9 cellular contexts compared by ENCODE assay signal in genomic region chr2:98134138-98134537, GRCh38. TPM values are rescaled to one million over a fixed set of nuclear protein-coding genes. Genes with fewer than 3 reads are reported as not detected.
A peak's percentile ranks its signal among the peaks of the same experiment; 100 is the strongest.
DNase-seq lines count a peak whose midpoint lies in the region; ATAC-seq and TF ChIP-seq lines count a peak whose summit lies in the region.
"Had no signal": no experiment of that assay in that cellular context is flagged by ENCODE, and none has a peak within 500 bp of the region (broad histone marks: within the 10 kb centered on the region; RNA-seq: fewer than 3 reads in every experiment).

No MANE protein-coding gene starts in this region.

- H3K9me3 Mint-ChIP-seq in WTC11: peaks cover 8% of the 10 kb centered on the region

- H3K9me3 ChIP-seq in hepatocyte (ENCODE audit: low read depth) (no peaks in the 10 kb centered on the region), esophagus squamous epithelium (no peaks in the 10 kb centered on the region)

- WGBS in hepatocyte (ENCODE audit: low lambda C conversion rate, missing lambda C conversion rate): 68% methylated on average over 9 of the region's 9 CpGs
- 52 to 58% methylated on average over 8 of the region's 9 CpGs for WGBS in esophagus squamous epithelium, 2 donors

- peak overlapping the region; percentile 29 for H3K4me2 ChIP-seq in hepatocyte

- peak; percentile 9 for DNase-seq in CMK (ENCODE audit: low read depth)
- no peak for DNase-seq in WTC11 (ENCODE audit: low spot score)
- DNase-seq in hepatocyte (ENCODE audit: low spot score): no peak
- DNase-seq in superior temporal gyrus (ENCODE audit: extremely low spot score): peak; percentile 40
- DNase-seq in cerebellar nuclear complex (lab: John Stamatoyannopoulos, UW): no peak
- DNase-seq in esophagus squamous epithelium (lab: John Stamatoyannopoulos, UW): no peak

- H3K4me3 ChIP-seq in hepatocyte: no peak overlapping the region
- H3K4me3 ChIP-seq in esophagus squamous epithelium: no peak overlapping the region

- no peak for TF ChIP-seq POLR2A in esophagus squamous epithelium (IDR thresholded peaks at IDR 0.05)

- H3K4me3 Mint-ChIP-seq in WTC11: no peak overlapping the region

- peak overlapping the region; percentile 57 for H3K27ac ChIP-seq in hepatocyte
- no peak overlapping the region for H3K27ac ChIP-seq in esophagus squamous epithelium

- H3K4me1 ChIP-seq in hepatocyte (ENCODE audit: insufficient read depth) (peaks cover 4% of the 10 kb centered on the region), esophagus squamous epithelium (peaks cover 0 to 4% (median 0%) of the 10 kb centered on the region in 3 donors)

- no peaks in the 10 kb centered on the region for H3K79me2 ChIP-seq in hepatocyte

- H3K27me3 ChIP-seq in hepatocyte: no peaks in the 10 kb centered on the region
- H3K27me3 ChIP-seq in esophagus squamous epithelium: no peaks in the 10 kb centered on the region

- peaks cover 33% of the 10 kb centered on the region for H3K4me1 Mint-ChIP-seq in WTC11

- no peak overlapping the region for H2AFZ ChIP-seq in hepatocyte

- no peaks in the 10 kb centered on the region for H3K36me3 ChIP-seq in hepatocyte (replicated peaks; ENCODE audit: insufficient read depth, low read depth)
- no peaks in the 10 kb centered on the region for H3K36me3 ChIP-seq in esophagus squamous epithelium

- ATAC-seq in HG02588 (IDR thresholded peaks at IDR 0.05; ENCODE audit: unreplicated experiment) (peak; percentile 59), WTC11 (peak; percentile 78), GM19467 (IDR thresholded peaks at IDR 0.05; ENCODE audit: unreplicated experiment) (no peak)

- TF ChIP-seq CTCF in WTC11 (IDR thresholded peaks at IDR 0.05) (no peak), hepatocyte (IDR thresholded peaks at IDR 0.05; ENCODE audit: poor library complexity) (no peak), esophagus squamous epithelium (IDR thresholded peaks at IDR 0.05) (no peak)

- H3K36me3 Mint-ChIP-seq in WTC11: no peaks in the 10 kb centered on the region; the same call in 1 of the 2 replicates

- peaks cover 3% of the 10 kb centered on the region for H3K27me3 Mint-ChIP-seq in WTC11 (ENCODE audit: low read depth)

- H3K9me2 ChIP-seq in hepatocyte (replicated peaks; ENCODE audit: insufficient read depth): no peaks in the 10 kb centered on the region

- H4K20me1 ChIP-seq in hepatocyte (ENCODE audit: insufficient read depth, poor library complexity, severe bottlenecking): no peaks in the 10 kb centered on the region

- H3K27ac Mint-ChIP-seq in WTC11: no peak overlapping the region

- POLR2A ChIA-PET in WTC11 (lab: Charles Lee): no interaction called here

- CTCF ChIA-PET in WTC11 (lab: Charles Lee): interaction anchor here (1.3 kb wide), 1 partner anchor 135 kb away, joined by 4 read pairs; no protein-coding TSS in a partner anchor

- intact Hi-C loops in esophagus squamous epithelium (cut with DNase I): no loop called here

TF ChIP-seq in WTC11, 78 proteins besides CTCF, POLR2A, EP300 and RAD21 (continues in another document):
- no peak for TF ChIP-seq ZNF512 (CRISPR knock-in tag; IDR thresholded peaks at IDR 0.05; ENCODE audit: borderline replicate concordance)
- no peak for TF ChIP-seq HMGA2 (CRISPR knock-in tag; IDR thresholded peaks at IDR 0.05)
- no peak for TF ChIP-seq CDX4 (CRISPR knock-in tag; IDR thresholded peaks at IDR 0.05; ENCODE audit: borderline replicate concordance)
- TF ChIP-seq ARID4B (CRISPR knock-in tag; IDR thresholded peaks at IDR 0.05; ENCODE audit: borderline replicate concordance): no peak
- TF ChIP-seq ZNF121 (CRISPR knock-in tag; IDR thresholded peaks at IDR 0.05): no peak
- no peak for TF ChIP-seq ZNF232 (CRISPR knock-in tag; IDR thresholded peaks at IDR 0.05)
- TF ChIP-seq ZNF263 (CRISPR knock-in tag; IDR thresholded peaks at IDR 0.05; ENCODE audit: low read depth): no peak
- no peak for TF ChIP-seq OVOL2 (CRISPR knock-in tag; IDR thresholded peaks at IDR 0.05; ENCODE audit: borderline replicate concordance)
- TF ChIP-seq ZNF281 (CRISPR knock-in tag; IDR thresholded peaks at IDR 0.05): no peak

RNA-seq across cellular contexts. Expression of gene VWA3B, which starts 47.2 kb away (rescaled TPM):
- total RNA-seq in WTC11 (2021) (not detected in 3 replicates), hepatocyte (not detected in 2 replicates), esophagus squamous epithelium (not detected)
- polyA plus RNA-seq in hepatocyte: 0.80 TPM in 1 of 2 replicates, not detected in the other
- total RNA-seq: subcutaneous adipose tissue had no signal

Comparison
In these comparisons a context has a peak if more than half of its experiments do, and no peak if none do; other contexts are left out.
1. DNase-seq: peak in CMK (single experiment) and superior temporal gyrus (single experiment); none in WTC11 (single experiment), hepatocyte (single experiment), cerebellar nuclear complex (0 of 2) and esophagus squamous epithelium (single experiment).